In genomic region chr18:40974448-40974847, GRCh38 we compare ENCODE assay signal across 13 cellular contexts.
"Had no signal": no experiment of that assay in that cellular context is flagged by ENCODE, and none has a peak within 500 bp of the region (broad histone marks: within the 10 kb centered on the region; RNA-seq: fewer than 3 reads in every experiment).

No MANE protein-coding gene starts in this region.

- H3K9me3 ChIP-seq: colonic mucosa, esophagus squamous epithelium, gastrocnemius medialis had no signal

- H3K4me3 ChIP-seq: colonic mucosa, coronary artery, dorsolateral prefrontal cortex, esophagus muscularis mucosa, esophagus squamous epithelium, gastrocnemius medialis, gastroesophageal sphincter, heart left ventricle, heart right ventricle had no signal

- H3K4me1 ChIP-seq: colonic mucosa, esophagus muscularis mucosa, esophagus squamous epithelium, foreskin keratinocyte, gastrocnemius medialis, gastroesophageal sphincter, heart left ventricle, heart right ventricle had no signal

- ATAC-seq: effector memory CD8-positive, alpha-beta T cell; esophagus mucosa; foreskin keratinocyte; gastrocnemius medialis; gastroesophageal sphincter; heart left ventricle; heart right ventricle had no signal

- H3K27ac ChIP-seq: colonic mucosa, coronary artery, dorsolateral prefrontal cortex, epithelial cell of prostate, esophagus muscularis mucosa, esophagus squamous epithelium, foreskin keratinocyte, gastrocnemius medialis, gastroesophageal sphincter, heart left ventricle, heart right ventricle had no signal

- H3K36me3 ChIP-seq: colonic mucosa, esophagus muscularis mucosa, esophagus squamous epithelium, gastrocnemius medialis, gastroesophageal sphincter, heart left ventricle, heart right ventricle had no signal
